20 cellular contexts compared by ENCODE assay signal in genomic region chr7:81051811-81052413, GRCh38.
"Had no signal": no experiment of that assay in that cellular context is flagged by ENCODE, and none has a peak within 500 bp of the region (broad histone marks: within the 10 kb centered on the region; RNA-seq: fewer than 3 reads in every experiment).

No MANE protein-coding gene starts in this region.

- H3K4me1 ChIP-seq: esophagus squamous epithelium, neural progenitor cell, tibial artery, upper lobe of right lung, vagina had no signal

- H3K36me3 ChIP-seq: esophagus squamous epithelium, neural progenitor cell, ovary, tibial artery, upper lobe of right lung, vagina had no signal

- DNase-seq: effector memory CD4-positive, alpha-beta T cell; esophagus squamous epithelium; foreskin fibroblast; head of caudate nucleus; left colon; left ventricle myocardium superior; mesenchymal stem cell; naive thymus-derived CD8-positive, alpha-beta T cell; nucleus accumbens; ovary; right cardiac atrium; stimulated activated CD4-positive, alpha-beta T cell treated with anti-CD3 and anti-CD28 coated beads, Interleukin-2, amount 100 ng/mL, for 48 hours; stimulated activated naive CD4-positive, alpha-beta T cell treated with Interleukin-2 at 50 U/mL for 16 hours; tibial artery; upper lobe of right lung had no signal

- ATAC-seq: left colon; left ventricle myocardium superior; naive thymus-derived CD8-positive, alpha-beta T cell; right cardiac atrium; upper lobe of right lung had no signal

- H3K4me3 ChIP-seq: esophagus squamous epithelium, hepatocyte, lung, neural progenitor cell, ovary, smooth muscle cell, tibial artery, upper lobe of right lung, vagina had no signal

- H3K27me3 ChIP-seq: esophagus squamous epithelium, hepatocyte, neural progenitor cell, ovary, tibial artery, upper lobe of right lung, vagina had no signal

- H3K27ac ChIP-seq: esophagus squamous epithelium, hepatocyte, neural progenitor cell, ovary, tibial artery, upper lobe of right lung, vagina had no signal

- H3K9ac ChIP-seq: neural progenitor cell had no signal

- H3K9me3 ChIP-seq: ovary, upper lobe of right lung, vagina had no signal
